In the genomic region with DNA sequence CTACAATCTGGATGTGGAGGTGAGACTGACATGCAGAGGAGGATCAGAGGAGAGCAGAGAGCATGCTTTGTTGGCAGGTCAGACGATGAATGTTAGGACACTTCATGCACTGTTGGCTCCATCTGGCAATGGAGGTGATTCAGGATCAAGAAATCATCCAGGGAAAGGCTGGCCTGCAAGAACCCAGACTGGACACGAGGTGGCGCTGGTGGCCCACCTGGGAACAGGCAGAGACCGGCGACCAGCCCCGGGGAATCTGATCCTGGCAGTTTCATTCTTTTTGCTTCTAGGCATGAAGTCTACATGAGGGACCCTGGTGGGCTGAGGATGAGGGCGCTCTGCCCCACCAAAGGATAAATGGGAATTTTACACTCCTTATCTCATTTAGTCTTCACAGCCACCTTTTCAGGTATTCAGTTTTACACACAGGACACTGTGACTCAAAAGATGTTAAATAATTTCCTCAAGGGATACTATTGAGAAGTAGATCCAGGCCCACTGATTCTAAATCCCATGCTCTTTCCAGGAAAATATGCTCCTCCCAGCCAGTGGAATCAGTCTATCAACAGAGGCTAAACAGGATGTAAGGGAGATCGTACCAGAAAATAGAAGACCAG, we compare ENCODE assay signal across 8 cellular contexts.
DNase-seq lines count a peak whose midpoint lies in the region; ATAC-seq lines count a peak whose summit lies in the region.

No MANE protein-coding gene starts in this region.

- H3K9me3 Mint-ChIP-seq in central memory CD8-positive, alpha-beta T cell, result no peaks in the 10 kb centered on the region

- no peak overlapping the region for H3K27ac Mint-ChIP-seq in central memory CD8-positive, alpha-beta T cell (ENCODE audit: low read depth)

- H3K27me3 Mint-ChIP-seq in central memory CD8-positive, alpha-beta T cell, result peaks cover 8% of the 10 kb centered on the region

- peak; percentile 68 for DNase-seq in ACHN
- peak; percentile 69 for DNase-seq in GM19240 (ENCODE audit: insufficient read length, low spot score)
- peak; percentile 89 for DNase-seq in NCI-H446 treated with DMSO at 0.1 percent for 48 hours (lab: John Stamatoyannopoulos, UW)
- peak; percentile 48 to 52 for DNase-seq in activated CD4-positive, alpha-beta T cell treated with anti-CD3 and anti-CD28 coated beads for 24 hours (ENCODE audit: low read depth in 2 of 2)
- DNase-seq in central memory CD8-positive, alpha-beta T cell (ENCODE audit: low spot score in 2 of 2), result peak; percentile 41 to 52
- DNase-seq in kidney tubule cell (ENCODE audit: low spot score), result peak; percentile 88
- DNase-seq in stimulated activated CD4-positive, alpha-beta T cell treated with anti-CD3 and anti-CD28 coated beads, Interleukin-2, amount 100 ng/mL, for 24 hours, result peak; percentile 73 to 74

- no peak for ATAC-seq in central memory CD8-positive, alpha-beta T cell (replicated peaks; ENCODE audit: extremely low read depth, poor library complexity, severe bottlenecking)
- no peak for ATAC-seq in GM18909 (IDR thresholded peaks at IDR 0.05; ENCODE audit: poor library complexity, unreplicated experiment)

- H3K4me3 Mint-ChIP-seq in central memory CD8-positive, alpha-beta T cell, result no peak overlapping the region

- H3K4me1 Mint-ChIP-seq in central memory CD8-positive, alpha-beta T cell, result peaks cover 6% of the 10 kb centered on the region

- H3K36me3 Mint-ChIP-seq in central memory CD8-positive, alpha-beta T cell (ENCODE audit: insufficient read depth), result no peaks in the 10 kb centered on the region

- in situ Hi-C loops in ACHN (cut with HindIII; ENCODE audit: low pct_ligation_motif_present, low pct_unique_long_range_greater_than_20kb, low sequenced_read_pairs), result no loop called here
